ENCODE assay signal across 8 cellular contexts in genomic region chr1:161962094-161962887, GRCh38.
DNase-seq lines count a peak whose midpoint lies in the region; ATAC-seq and TF ChIP-seq lines count a peak whose summit lies in the region.

No MANE protein-coding gene starts in this region.

- in situ Hi-C loops in G401 (cut with HindIII; ENCODE audit: low sequenced_read_pairs), result no loop called here

- 0 out of 2 replicates have a peak, but pooled peaks have one; percentile 17 for TF ChIP-seq CTCF in AG10803 (conservative IDR thresholded peaks at IDR 0.05; ENCODE audit: low read length)

- ATAC-seq in GM19463 (IDR thresholded peaks at IDR 0.05; ENCODE audit: unreplicated experiment), result peak; percentile 95
- peak; percentile 60 for ATAC-seq in HG03558 (IDR thresholded peaks at IDR 0.05; ENCODE audit: extremely low read depth, unreplicated experiment)
- peak; percentile 99 for ATAC-seq in stimulated activated naive CD8-positive, alpha-beta T cell treated with anti-CD3 and anti-CD28 coated beads, Interleukin-15, Interleukin-2, amounts not matched to agents 100 U/mL and 50 U/mL, for 24 hours

- peak overlapping the region; percentile 58 for H3K4me3 ChIP-seq in AG10803 (ENCODE audit: low read length)

- DNase-seq in AG10803 (ENCODE audit: low read depth) (peak; percentile 92), islet precursor cell (peak; percentile 73), G401 (ENCODE audit: low spot score) (no peak), SHP77 (lab: John Stamatoyannopoulos, UW) (no peak)
- DNase-seq in activated naive CD4-positive, alpha-beta T cell treated with anti-CD3 and anti-CD28 coated beads, Interleukin-2, amount 50 U/mL, for 16 hours, result peak; percentile 55
- peak; percentile 31 for DNase-seq in stimulated activated naive CD8-positive, alpha-beta T cell treated with anti-CD3 and anti-CD28 coated beads, Interleukin-15, Interleukin-2, amounts not matched to agents 100 U/mL and 50 U/mL, for 24 hours

Comparison
In these comparisons a context has a peak if more than half of its experiments do, and no peak if none do; other contexts are left out.
1. DNase-seq: peak in AG10803 (single experiment), activated naive CD4-positive, alpha-beta T cell treated with anti-CD3 and anti-CD28 coated beads, Interleukin-2, amount 50 U/mL, for 16 hours (single experiment), islet precursor cell (single experiment) and stimulated activated naive CD8-positive, alpha-beta T cell treated with anti-CD3 and anti-CD28 coated beads, Interleukin-15, Interleukin-2, amounts not matched to agents 100 U/mL and 50 U/mL, for 24 hours (single experiment); none in G401 (single experiment) and SHP77 (0 of 2).
2. Peak in every context shown above with its lines, with median percentiles within 50 percentile points of each other: ATAC-seq.